8 cellular contexts compared by ENCODE assay signal in genomic region chr9:134243778-134244467, GRCh38.
DNase-seq lines count a peak whose midpoint lies in the region; ATAC-seq lines count a peak whose summit lies in the region.

No MANE protein-coding gene starts in this region.

- no peaks in the 10 kb centered on the region for H3K36me3 Mint-ChIP-seq in dendritic cell treated with granulocyte-macrophage colony-stimulating factor and Interleukin-4, amounts not matched to agents 40 ng/mL and 50 ng/mL, for 4 days (ENCODE audit: low read depth)

- peaks cover 46% of the 10 kb centered on the region for H3K4me1 Mint-ChIP-seq in dendritic cell treated with granulocyte-macrophage colony-stimulating factor and Interleukin-4, amounts not matched to agents 40 ng/mL and 50 ng/mL, for 4 days (ENCODE audit: low read depth)

- peaks cover 9% of the 10 kb centered on the region for H3K9me3 Mint-ChIP-seq in dendritic cell treated with granulocyte-macrophage colony-stimulating factor and Interleukin-4, amounts not matched to agents 40 ng/mL and 50 ng/mL, for 4 days

- no peak for ATAC-seq in GM19351 (IDR thresholded peaks at IDR 0.05; ENCODE audit: unreplicated experiment)
- no peak for ATAC-seq in GM19328 (IDR thresholded peaks at IDR 0.05; ENCODE audit: unreplicated experiment)

- H3K4me3 Mint-ChIP-seq in dendritic cell treated with granulocyte-macrophage colony-stimulating factor and Interleukin-4, amounts not matched to agents 40 ng/mL and 50 ng/mL, for 4 days = no peak overlapping the region

- peak overlapping the region; percentile 28 for H3K27ac Mint-ChIP-seq in dendritic cell treated with granulocyte-macrophage colony-stimulating factor and Interleukin-4, amounts not matched to agents 40 ng/mL and 50 ng/mL, for 4 days

- in situ Hi-C loops in G401 (cut with HindIII; ENCODE audit: low sequenced_read_pairs) = no loop called here

- intact Hi-C loops in dendritic cell treated with granulocyte-macrophage colony-stimulating factor and Interleukin-4, amounts not matched to agents 40 ng/mL and 50 ng/mL, for 4 days (cut with micrococcal nuclease) = no loop called here

- DNase-seq in G401 (ENCODE audit: low spot score) = peak; percentile 15
- DNase-seq in OCI-M1 (lab: John Stamatoyannopoulos, UW) = peak; percentile 58
- peak; percentile 18 for DNase-seq in stimulated activated CD4-positive, alpha-beta T cell treated with anti-CD3 and anti-CD28 coated beads, Interleukin-12 subunit alpha, Interleukin-12 subunit beta, amount 100 ng/mL, for 4 hours
- no peak for DNase-seq in NCI-H226
- DNase-seq in H4 (ENCODE audit: low spot score) = no peak

- peaks cover 49% of the 10 kb centered on the region for H3K27me3 Mint-ChIP-seq in dendritic cell treated with granulocyte-macrophage colony-stimulating factor and Interleukin-4, amounts not matched to agents 40 ng/mL and 50 ng/mL, for 4 days

Comparison
In these comparisons a context has a peak if more than half of its experiments do, and no peak if none do; other contexts are left out.
1. DNase-seq: peak in G401 (single experiment), OCI-M1 (single experiment) and stimulated activated CD4-positive, alpha-beta T cell treated with anti-CD3 and anti-CD28 coated beads, Interleukin-12 subunit alpha, Interleukin-12 subunit beta, amount 100 ng/mL, for 4 hours (single experiment); none in NCI-H226 (single experiment) and H4 (single experiment).